ENCODE assay signal across 11 cellular contexts in the genomic region with DNA sequence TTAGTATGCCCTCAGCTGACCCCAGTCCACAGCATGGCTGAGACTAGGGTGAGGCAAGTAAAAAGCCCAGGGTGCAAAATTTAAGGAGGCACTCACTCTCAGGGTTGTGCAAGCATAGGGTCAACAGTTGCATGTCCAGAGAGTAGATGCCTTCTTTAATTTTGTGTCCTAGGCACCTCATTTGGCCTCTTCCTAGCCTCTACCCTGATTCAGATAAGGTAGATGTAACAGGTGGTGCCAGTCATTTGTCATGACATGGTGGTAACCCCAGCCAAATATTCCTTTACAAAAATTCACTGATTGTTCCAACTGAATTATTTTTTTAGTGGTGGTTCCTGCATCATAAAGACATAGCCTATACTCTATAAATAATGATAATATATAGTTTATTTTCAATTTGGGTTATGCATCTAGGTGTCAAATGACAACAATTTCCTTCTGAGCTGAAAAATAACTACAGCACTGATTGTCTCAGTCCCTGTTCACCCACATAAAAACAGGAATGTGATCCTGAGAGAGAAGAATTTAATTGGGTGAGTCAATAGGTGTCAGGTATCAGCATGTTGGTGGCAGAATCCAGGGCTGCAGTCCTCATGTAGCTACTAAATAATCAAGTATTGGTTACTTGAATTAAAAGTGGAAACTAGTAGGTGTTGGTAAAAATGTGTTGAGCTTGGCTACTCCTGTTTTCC.
A peak's percentile ranks its signal among the peaks of the same experiment; 100 is the strongest.
DNase-seq lines count a peak whose midpoint lies in the region; FAIRE-seq lines count a peak whose summit lies in the region.
"Had no signal": no experiment of that assay in that cellular context is flagged by ENCODE, and none has a peak within 500 bp of the region (broad histone marks: within the 10 kb centered on the region; RNA-seq: fewer than 3 reads in every experiment).

No MANE protein-coding gene starts in this region.

- peak; percentile 72 for DNase-seq in NCI-H510A treated with DMSO at 0.1 percent for 48 hours (lab: John Stamatoyannopoulos, UW)
- no peak for DNase-seq in NCI-H510A (lab: John Stamatoyannopoulos, UW)
- DNase-seq in NCI-H2171 treated with DMSO at 0.1 percent for 48 hours (lab: John Stamatoyannopoulos, UW): peak; percentile 82
- peak; percentile 24 for DNase-seq in fibroblast of gingiva (ENCODE audit: low read depth)
- DNase-seq in urothelium cell line (ENCODE audit: low spot score): peak; percentile 51
- no peak for DNase-seq in NK-92 treated with Interleukin-12 subunit alpha and Interleukin-12 subunit beta, amount 100 ng/mL, for 24 hours (lab: John Stamatoyannopoulos, UW)
- no peak for DNase-seq in RKO (ENCODE audit: low spot score)
- DNase-seq in DMS114 treated with DMSO at 0.1 percent for 48 hours (lab: John Stamatoyannopoulos, UW; ENCODE audit: unreplicated experiment): no peak
- DNase-seq: activated CD4-positive, alpha-beta T cell treated with anti-CD3 and anti-CD28 coated beads for 36 hours; trophoblast cell had no signal

- FAIRE-seq in urothelium cell line (lab: Jason Lieb, UNC): no peak
- FAIRE-seq: G401.6 had no signal

Comparison
In these comparisons a context has a peak if more than half of its experiments do, and no peak if none do; other contexts are left out.
1. DNase-seq: peak in NCI-H510A treated with DMSO at 0.1 percent for 48 hours (single experiment), NCI-H2171 treated with DMSO at 0.1 percent for 48 hours (single experiment), fibroblast of gingiva (single experiment) and urothelium cell line (single experiment); none in NCI-H510A (single experiment), NK-92 treated with Interleukin-12 subunit alpha and Interleukin-12 subunit beta, amount 100 ng/mL, for 24 hours (single experiment), RKO (single experiment) and DMS114 treated with DMSO at 0.1 percent for 48 hours (single experiment).